11 cellular contexts compared by ENCODE assay signal in genomic region chr2:10096641-10097040, GRCh38. TPM values are rescaled to one million over a fixed set of nuclear protein-coding genes. Genes with fewer than 3 reads are reported as not detected.
"Had no signal": no experiment of that assay in that cellular context is flagged by ENCODE, and none has a peak within 500 bp of the region (broad histone marks: within the 10 kb centered on the region; RNA-seq: fewer than 3 reads in every experiment).

No MANE protein-coding gene starts in this region.

- H3K36me3 Mint-ChIP-seq: natural killer cell, type B pancreatic cell had no signal

- H3K27ac ChIP-seq: colonic mucosa, foreskin keratinocyte, hepatocyte, psoas muscle, right lobe of liver, suprapubic skin, thyroid gland had no signal

- H3K9me3 ChIP-seq: colonic mucosa, psoas muscle, right lobe of liver, suprapubic skin, thyroid gland had no signal

- H2AFZ ChIP-seq: hepatocyte had no signal

- H3K27ac Mint-ChIP-seq: natural killer cell, type B pancreatic cell had no signal

- H3K4me2 ChIP-seq: hepatocyte had no signal

- H3K4me3 ChIP-seq: colonic mucosa, hepatocyte, psoas muscle, right lobe of liver, suprapubic skin, thyroid gland had no signal

- H3K36me3 ChIP-seq: colonic mucosa, right lobe of liver, suprapubic skin, thyroid gland had no signal

- H3K9me3 Mint-ChIP-seq: natural killer cell, type B pancreatic cell had no signal

- H3K27me3 ChIP-seq: hepatocyte, right lobe of liver, thyroid gland had no signal

- DNase-seq: stimulated activated naive CD4-positive, alpha-beta T cell had no signal

- H3K79me2 ChIP-seq: hepatocyte had no signal

- H3K4me3 Mint-ChIP-seq: natural killer cell, type B pancreatic cell had no signal

- H3K4me1 ChIP-seq: colonic mucosa, psoas muscle, right lobe of liver had no signal

RNA-seq across cellular contexts. Expression of gene CYS1, which starts 16.4 kb away (rescaled TPM):
- total RNA-seq: lung microvascular endothelial cell, natural killer cell had no signal
